Comparison of ENCODE assay signal across 30 cellular contexts in genomic region chr10:97361050-97361901, GRCh38. TPM values are rescaled to one million over a fixed set of nuclear protein-coding genes. Genes with fewer than 3 reads are reported as not detected.
DNase-seq lines count a peak whose midpoint lies in the region; ATAC-seq lines count a peak whose summit lies in the region.
"Had no signal": no experiment of that assay in that cellular context is flagged by ENCODE, and none has a peak within 500 bp of the region (broad histone marks: within the 10 kb centered on the region; RNA-seq: fewer than 3 reads in every experiment).

No MANE protein-coding gene starts in this region.

- no peak overlapping the region for H3K4me3 Mint-ChIP-seq in activated naive CD8-positive, alpha-beta T cell treated with anti-CD3 and anti-CD28 coated beads, Interleukin-2, amount 10 ng/mL, durations not matched to agents 7 days and 5 days
- H3K4me3 Mint-ChIP-seq in activated naive CD8-positive, alpha-beta T cell treated with anti-CD3 and anti-CD28 coated beads for 36 hours = no peak overlapping the region
- H3K4me3 Mint-ChIP-seq in T-helper 17 cell = peak overlapping the region; percentile 28
- H3K4me3 Mint-ChIP-seq in stimulated activated effector memory CD8-positive, alpha-beta T cell treated with anti-CD3 and anti-CD28 coated beads, Interleukin-12 subunit alpha, Interleukin-12 subunit beta, amount 100 ng/mL, for 72 hours = no peak overlapping the region
- H3K4me3 Mint-ChIP-seq: activated B cell treated with CpG ODN at 0.5 μM for 24 hours; activated T-cell treated with anti-CD3 and anti-CD28 coated beads, Interleukin-2, amount 50 U/mL, for 4 hours; B cell; central memory CD8-positive, alpha-beta T cell; endodermal cell; natural killer cell had no signal

- no peaks in the 10 kb centered on the region for H3K9me3 ChIP-seq in T-helper 17 cell (ENCODE audit: control insufficient read depth, low read length, poor library complexity, severe bottlenecking)
- H3K9me3 ChIP-seq: Caco-2, esophagus squamous epithelium, lower lobe of right lung, mucosa of descending colon, pancreas, right atrium auricular region, SJSA1, thoracic aorta had no signal

- ATAC-seq in activated naive CD8-positive, alpha-beta T cell treated with anti-CD3 and anti-CD28 coated beads, Interleukin-2, amount 10 ng/mL, durations not matched to agents 7 days and 5 days (ENCODE audit: low read depth) = no peak
- ATAC-seq in T-helper 17 cell = no peak
- no peak for ATAC-seq in stimulated activated effector memory CD8-positive, alpha-beta T cell treated with anti-CD3 and anti-CD28 coated beads, Interleukin-12 subunit alpha, Interleukin-12 subunit beta, amount 100 ng/mL, for 72 hours
- ATAC-seq: activated T-cell treated with anti-CD3 and anti-CD28 coated beads, Interleukin-2, amount 50 U/mL, for 4 hours; HCT116; lower lobe of right lung; mucosa of descending colon; natural killer cell; pancreas had no signal

- H3K4me1 Mint-ChIP-seq in activated naive CD8-positive, alpha-beta T cell treated with anti-CD3 and anti-CD28 coated beads, Interleukin-2, amount 10 ng/mL, durations not matched to agents 7 days and 5 days = peaks cover 3% of the 10 kb centered on the region
- H3K4me1 Mint-ChIP-seq in activated naive CD8-positive, alpha-beta T cell treated with anti-CD3 and anti-CD28 coated beads for 36 hours = no peaks in the 10 kb centered on the region
- H3K4me1 Mint-ChIP-seq in T-helper 17 cell = peaks cover 9% of the 10 kb centered on the region
- peaks cover 4% of the 10 kb centered on the region for H3K4me1 Mint-ChIP-seq in stimulated activated effector memory CD8-positive, alpha-beta T cell treated with anti-CD3 and anti-CD28 coated beads, Interleukin-12 subunit alpha, Interleukin-12 subunit beta, amount 100 ng/mL, for 72 hours

- H3K36me3 Mint-ChIP-seq in activated naive CD8-positive, alpha-beta T cell treated with anti-CD3 and anti-CD28 coated beads, Interleukin-2, amount 10 ng/mL, durations not matched to agents 7 days and 5 days = peaks cover 5% of the 10 kb centered on the region
- peaks cover 24% of the 10 kb centered on the region for H3K36me3 Mint-ChIP-seq in activated naive CD8-positive, alpha-beta T cell treated with anti-CD3 and anti-CD28 coated beads for 36 hours
- peaks cover 15% of the 10 kb centered on the region for H3K36me3 Mint-ChIP-seq in T-helper 17 cell (ENCODE audit: low read depth)
- H3K36me3 Mint-ChIP-seq in stimulated activated effector memory CD8-positive, alpha-beta T cell treated with anti-CD3 and anti-CD28 coated beads, Interleukin-12 subunit alpha, Interleukin-12 subunit beta, amount 100 ng/mL, for 72 hours = peaks cover 66% of the 10 kb centered on the region
- H3K36me3 Mint-ChIP-seq: natural killer cell had no signal

- no peak for DNase-seq in activated naive CD8-positive, alpha-beta T cell treated with anti-CD3 and anti-CD28 coated beads, Interleukin-2, amount 10 ng/mL, durations not matched to agents 7 days and 5 days
- no peak for DNase-seq in activated naive CD8-positive, alpha-beta T cell treated with anti-CD3 and anti-CD28 coated beads for 36 hours
- DNase-seq in T-helper 17 cell = no peak
- peak; percentile 57 to 71 for DNase-seq in lung microvascular endothelial cell (ENCODE audit: low read depth in 2 of 2)
- no peak for DNase-seq in stimulated activated effector memory CD8-positive, alpha-beta T cell treated with anti-CD3 and anti-CD28 coated beads, Interleukin-12 subunit alpha, Interleukin-12 subunit beta, amount 100 ng/mL, for 72 hours (ENCODE audit: low spot score in 2 of 2)
- no peak for DNase-seq in NCI-H2029 (lab: John Stamatoyannopoulos, UW)
- DNase-seq in AML-193 (lab: John Stamatoyannopoulos, UW) = no peak
- no peak for DNase-seq in HK-2 (ENCODE audit: unreplicated experiment)
- DNase-seq: activated B cell treated with CpG ODN at 0.5 μM for 24 hours; activated gamma-delta T cell treated with Interleukin-2 at 50 U/mL for 16 hours; activated T-cell treated with anti-CD3 and anti-CD28 coated beads, Interleukin-2, amount 50 U/mL, for 4 hours; Caco-2; DMS53; endodermal cell; esophagus squamous epithelium; kidney; lower lobe of right lung; mucosa of descending colon; natural killer cell; NCI-H1694 treated with DMSO at 0.1 percent for 48 hours; RPMI8226; small intestine; stimulated activated naive CD4-positive, alpha-beta T cell treated with Interleukin-2 at 50 U/mL for 16 hours had no signal

- POLR2A ChIA-PET in activated naive CD8-positive, alpha-beta T cell treated with anti-CD3 and anti-CD28 coated beads, Interleukin-2, amount 10 ng/mL, durations not matched to agents 7 days and 5 days (lab: Charles Lee) = no interaction called here

- no peaks in the 10 kb centered on the region for H3K27me3 Mint-ChIP-seq in activated naive CD8-positive, alpha-beta T cell treated with anti-CD3 and anti-CD28 coated beads, Interleukin-2, amount 10 ng/mL, durations not matched to agents 7 days and 5 days
- H3K27me3 Mint-ChIP-seq in activated naive CD8-positive, alpha-beta T cell treated with anti-CD3 and anti-CD28 coated beads for 36 hours = no peaks in the 10 kb centered on the region
- no peaks in the 10 kb centered on the region for H3K27me3 Mint-ChIP-seq in T-helper 17 cell
- H3K27me3 Mint-ChIP-seq: activated B cell treated with CpG ODN at 0.5 μM for 24 hours; B cell; central memory CD8-positive, alpha-beta T cell had no signal

- H3K27ac Mint-ChIP-seq in activated naive CD8-positive, alpha-beta T cell treated with anti-CD3 and anti-CD28 coated beads, Interleukin-2, amount 10 ng/mL, durations not matched to agents 7 days and 5 days = peak overlapping the region; percentile 24
- H3K27ac Mint-ChIP-seq in activated naive CD8-positive, alpha-beta T cell treated with anti-CD3 and anti-CD28 coated beads for 36 hours = no peak overlapping the region
- H3K27ac Mint-ChIP-seq in T-helper 17 cell = peak overlapping the region; percentile 56
- H3K27ac Mint-ChIP-seq in stimulated activated effector memory CD8-positive, alpha-beta T cell treated with anti-CD3 and anti-CD28 coated beads, Interleukin-12 subunit alpha, Interleukin-12 subunit beta, amount 100 ng/mL, for 72 hours = peak overlapping the region; percentile 26
- H3K27ac Mint-ChIP-seq: activated B cell treated with CpG ODN at 0.5 μM for 24 hours, B cell, endodermal cell, natural killer cell had no signal

- no peaks in the 10 kb centered on the region for H3K9me3 Mint-ChIP-seq in activated naive CD8-positive, alpha-beta T cell treated with anti-CD3 and anti-CD28 coated beads, Interleukin-2, amount 10 ng/mL, durations not matched to agents 7 days and 5 days
- no peaks in the 10 kb centered on the region for H3K9me3 Mint-ChIP-seq in activated naive CD8-positive, alpha-beta T cell treated with anti-CD3 and anti-CD28 coated beads for 36 hours
- no peaks in the 10 kb centered on the region for H3K9me3 Mint-ChIP-seq in stimulated activated effector memory CD8-positive, alpha-beta T cell treated with anti-CD3 and anti-CD28 coated beads, Interleukin-12 subunit alpha, Interleukin-12 subunit beta, amount 100 ng/mL, for 72 hours
- H3K9me3 Mint-ChIP-seq: activated B cell treated with CpG ODN at 0.5 μM for 24 hours; activated T-cell treated with anti-CD3 and anti-CD28 coated beads, Interleukin-2, amount 50 U/mL, for 4 hours; central memory CD8-positive, alpha-beta T cell; endodermal cell; natural killer cell had no signal

RNA-seq across cellular contexts. Expression of gene FRAT2, which starts 26.7 kb away (rescaled TPM):
- 10 to 100 TPM; 15.3 to 16.7 TPM for total RNA-seq in activated naive CD8-positive, alpha-beta T cell treated with anti-CD3 and anti-CD28 coated beads, Interleukin-2, amount 10 ng/mL, durations not matched to agents 7 days and 5 days
- 1 to 10 TPM; 8.8 to 9.5 TPM for total RNA-seq in activated naive CD8-positive, alpha-beta T cell treated with anti-CD3 and anti-CD28 coated beads for 36 hours
- total RNA-seq in T-helper 17 cell = 10 to 100 TPM; 16.8 to 21.7 TPM
- 8.1 and 13.9 TPM in 2 replicates for total RNA-seq in lung microvascular endothelial cell

RNA-seq across cellular contexts. Expression of gene RRP12, which starts 39.9 kb away (rescaled TPM):
- 10 to 100 TPM; 20.5 to 23.8 TPM for total RNA-seq in activated naive CD8-positive, alpha-beta T cell treated with anti-CD3 and anti-CD28 coated beads, Interleukin-2, amount 10 ng/mL, durations not matched to agents 7 days and 5 days
- 10 to 100 TPM; 82.2 to 88.4 TPM for total RNA-seq in activated naive CD8-positive, alpha-beta T cell treated with anti-CD3 and anti-CD28 coated beads for 36 hours
- total RNA-seq in T-helper 17 cell (100 to 1,000 TPM; 138 to 231 TPM), lung microvascular endothelial cell (6.8 and 9.3 TPM in 2 replicates)

RNA-seq across cellular contexts. Expression of gene FRAT1, which starts 42.2 kb away (rescaled TPM):
- 10 to 100 TPM; 11.0 to 11.7 TPM for total RNA-seq in activated naive CD8-positive, alpha-beta T cell treated with anti-CD3 and anti-CD28 coated beads, Interleukin-2, amount 10 ng/mL, durations not matched to agents 7 days and 5 days
- total RNA-seq in activated naive CD8-positive, alpha-beta T cell treated with anti-CD3 and anti-CD28 coated beads for 36 hours = 1 to 10 TPM; 2.7 to 3.2 TPM
- total RNA-seq in T-helper 17 cell = 10 to 100 TPM; 24.4 to 26.5 TPM
- total RNA-seq in lung microvascular endothelial cell = 3.7 and 5.8 TPM in 2 replicates

Comparison
In these comparisons a context has a peak if more than half of its experiments do, and no peak if none do; other contexts are left out.
1. DNase-seq: peak in lung microvascular endothelial cell (2 of 2); none in activated naive CD8-positive, alpha-beta T cell treated with anti-CD3 and anti-CD28 coated beads, Interleukin-2, amount 10 ng/mL, durations not matched to agents 7 days and 5 days (single experiment), activated naive CD8-positive, alpha-beta T cell treated with anti-CD3 and anti-CD28 coated beads for 36 hours (single experiment), T-helper 17 cell (0 of 3), stimulated activated effector memory CD8-positive, alpha-beta T cell treated with anti-CD3 and anti-CD28 coated beads, Interleukin-12 subunit alpha, Interleukin-12 subunit beta, amount 100 ng/mL, for 72 hours (0 of 2), NCI-H2029 (single experiment), AML-193 (0 of 2) and HK-2 (single experiment).